ENCODE assay signal across 1 cellular context in genomic region chr13:113001251-113002140, GRCh38.
A peak's percentile ranks its signal among the peaks of the same experiment; 100 is the strongest.
TF ChIP-seq lines count a peak whose summit lies in the region.

No MANE protein-coding gene starts in this region.

TF ChIP-seq in HepG2, 621 proteins besides CTCF, POLR2A, EP300 and RAD21 (continued from another document and continues in another):
- TF ChIP-seq MXD3 (CRISPR knock-in tag; IDR thresholded peaks at IDR 0.05) = peak; percentile 36; the same call in 1 of the 2 replicates
- TF ChIP-seq CBX1 (IDR thresholded peaks at IDR 0.05; ENCODE audit: low read depth) = no peak
- TF ChIP-seq MTF1 (CRISPR knock-in tag; IDR thresholded peaks at IDR 0.05) = no peak
- TF ChIP-seq ZNF841 (CRISPR knock-in tag; IDR thresholded peaks at IDR 0.05; ENCODE audit: borderline replicate concordance) = no peak
- TF ChIP-seq CREM (IDR thresholded peaks at IDR 0.05) = no peak
- no peak for TF ChIP-seq CREM (CRISPR knock-in tag; IDR thresholded peaks at IDR 0.05)
- no peak for TF ChIP-seq SOX13 (IDR thresholded peaks at IDR 0.05)
- peak in 1 of 2 experiments; percentile 25; a peak in 1 of 4 replicates for TF ChIP-seq SOX13 (CRISPR knock-in tag; conservative IDR thresholded peaks at IDR 0.05 in 1 of 2, IDR thresholded peaks at IDR 0.05 in 1 of 2)
- peak; percentile 36; the same call in 1 of the 2 replicates for TF ChIP-seq TIGD3 (CRISPR knock-in tag; IDR thresholded peaks at IDR 0.05; ENCODE audit: borderline replicate concordance)
- peak; percentile 42; the same call in 1 of the 2 replicates for TF ChIP-seq HMG20A (CRISPR knock-in tag; IDR thresholded peaks at IDR 0.05; ENCODE audit: borderline replicate concordance)
- TF ChIP-seq IKZF1 (IDR thresholded peaks at IDR 0.05) = no peak
- no peak for TF ChIP-seq MEIS2 (CRISPR knock-in tag; IDR thresholded peaks at IDR 0.05)
- no peak for TF ChIP-seq NCOA2 (CRISPR knock-in tag; IDR thresholded peaks at IDR 0.05)
- TF ChIP-seq IRF2 (CRISPR knock-in tag; IDR thresholded peaks at IDR 0.05) = 0 out of 2 replicates have a peak, but pooled peaks have one; percentile 15
- no peak for TF ChIP-seq ZBTB2 (CRISPR knock-in tag; IDR thresholded peaks at IDR 0.05; ENCODE audit: low read depth)
- no peak for TF ChIP-seq NFE2L2 (IDR thresholded peaks at IDR 0.05; ENCODE audit: low read length)
- 0 out of 2 replicates have a peak, but pooled peaks have one; percentile 43 for TF ChIP-seq SRY (CRISPR knock-in tag; IDR thresholded peaks at IDR 0.05)
- TF ChIP-seq MYNN (CRISPR knock-in tag; IDR thresholded peaks at IDR 0.05; ENCODE audit: low read depth) = no peak
- TF ChIP-seq MIER2 (CRISPR knock-in tag; IDR thresholded peaks at IDR 0.05) = no peak
- no peak for TF ChIP-seq MXI1 (IDR thresholded peaks at IDR 0.05; ENCODE audit: borderline replicate concordance, low read depth, low read length)
- TF ChIP-seq SETDB1 (CRISPR knock-in tag; IDR thresholded peaks at IDR 0.05; ENCODE audit: borderline replicate concordance) = no peak
- TF ChIP-seq MTF2 (CRISPR knock-in tag; IDR thresholded peaks at IDR 0.05; ENCODE audit: borderline replicate concordance) = no peak
- no peak for TF ChIP-seq ZNF567 (CRISPR knock-in tag; IDR thresholded peaks at IDR 0.05; ENCODE audit: borderline replicate concordance)
- peak; percentile 18 for TF ChIP-seq TEAD3 (CRISPR knock-in tag; optimal IDR thresholded peaks at IDR 0.05; ENCODE audit: borderline replicate concordance)
- no peak for TF ChIP-seq ARID5B (CRISPR knock-in tag; IDR thresholded peaks at IDR 0.05)
- TF ChIP-seq JARID2 (CRISPR knock-in tag; IDR thresholded peaks at IDR 0.05; ENCODE audit: insufficient replicate concordance) = no peak
- TF ChIP-seq HBP1 (CRISPR knock-in tag; IDR thresholded peaks at IDR 0.05; ENCODE audit: low read depth) = 0 out of 2 replicates have a peak, but pooled peaks have one; percentile 49
- no peak for TF ChIP-seq NPAS2 (CRISPR knock-in tag; IDR thresholded peaks at IDR 0.05; ENCODE audit: borderline replicate concordance)
- TF ChIP-seq ZNF225 (CRISPR knock-in tag; IDR thresholded peaks at IDR 0.05) = no peak
- no peak for TF ChIP-seq MAFK (conservative IDR thresholded peaks at IDR 0.05 in 1 of 2, IDR thresholded peaks at IDR 0.05 in 1 of 2; ENCODE audit: low read length in 2 of 2)
- TF ChIP-seq GMEB2 (CRISPR knock-in tag; IDR thresholded peaks at IDR 0.05; ENCODE audit: low read depth) = no peak
- TF ChIP-seq ZNF562 (CRISPR knock-in tag; IDR thresholded peaks at IDR 0.05; ENCODE audit: borderline replicate concordance) = no peak
- TF ChIP-seq ZNF292 (CRISPR knock-in tag; IDR thresholded peaks at IDR 0.05; ENCODE audit: borderline replicate concordance, low read depth) = peak; percentile 64; the same call in 1 of the 2 replicates
- TF ChIP-seq RAD51 (IDR thresholded peaks at IDR 0.05; ENCODE audit: borderline replicate concordance) = no peak
- no peak for TF ChIP-seq ZIK1 (CRISPR knock-in tag; IDR thresholded peaks at IDR 0.05; ENCODE audit: borderline replicate concordance, low read depth)
- peak; percentile 33; the same call in 1 of the 2 replicates for TF ChIP-seq RFXAP (CRISPR knock-in tag; IDR thresholded peaks at IDR 0.05; ENCODE audit: borderline replicate concordance)
- TF ChIP-seq ZNF367 (CRISPR knock-in tag; IDR thresholded peaks at IDR 0.05; ENCODE audit: borderline replicate concordance) = no peak
- no peak for TF ChIP-seq ZNF710 (CRISPR knock-in tag; IDR thresholded peaks at IDR 0.05; ENCODE audit: borderline replicate concordance)
- no peak for TF ChIP-seq ZNF256 (CRISPR knock-in tag; conservative IDR thresholded peaks at IDR 0.05)
- no peak for TF ChIP-seq CEBPB (IDR thresholded peaks at IDR 0.05; ENCODE audit: borderline replicate concordance, low read depth, low read length)
- TF ChIP-seq THAP9 (CRISPR knock-in tag; IDR thresholded peaks at IDR 0.05; ENCODE audit: borderline replicate concordance) = 0 out of 2 replicates have a peak, but pooled peaks have one; percentile 2
- TF ChIP-seq ERF (CRISPR knock-in tag; IDR thresholded peaks at IDR 0.05) = 0 out of 2 replicates have a peak, but pooled peaks have one; percentile 18
- 0 out of 2 replicates have a peak, but pooled peaks have one; percentile 83 for TF ChIP-seq HNRNPL (IDR thresholded peaks at IDR 0.05; ENCODE audit: low read depth, low read length)
- TF ChIP-seq PAX8 (CRISPR knock-in tag; IDR thresholded peaks at IDR 0.05; ENCODE audit: borderline replicate concordance) = no peak
- TF ChIP-seq ATF7 (IDR thresholded peaks at IDR 0.05) = no peak
- no peak for TF ChIP-seq ATF7 (CRISPR knock-in tag; IDR thresholded peaks at IDR 0.05)
- TF ChIP-seq SRSF4 (IDR thresholded peaks at IDR 0.05; ENCODE audit: low read depth, low read length, poor library complexity, severe bottlenecking) = no peak
- TF ChIP-seq ETV6 (CRISPR knock-in tag; conservative IDR thresholded peaks at IDR 0.05) = no peak
- no peak for TF ChIP-seq ZNF260 (CRISPR knock-in tag; IDR thresholded peaks at IDR 0.05; ENCODE audit: borderline replicate concordance, low read depth)
- TF ChIP-seq ZFP36 (IDR thresholded peaks at IDR 0.05; ENCODE audit: borderline replicate concordance, low read depth, low read length, partially characterized antibody) = no peak
- TF ChIP-seq ZNF674 (CRISPR knock-in tag; IDR thresholded peaks at IDR 0.05; ENCODE audit: low read depth) = no peak
- TF ChIP-seq IRX3 (CRISPR knock-in tag; IDR thresholded peaks at IDR 0.05; ENCODE audit: borderline replicate concordance, low read depth) = no peak
